12 cellular contexts compared by ENCODE assay signal in the genomic region with DNA sequence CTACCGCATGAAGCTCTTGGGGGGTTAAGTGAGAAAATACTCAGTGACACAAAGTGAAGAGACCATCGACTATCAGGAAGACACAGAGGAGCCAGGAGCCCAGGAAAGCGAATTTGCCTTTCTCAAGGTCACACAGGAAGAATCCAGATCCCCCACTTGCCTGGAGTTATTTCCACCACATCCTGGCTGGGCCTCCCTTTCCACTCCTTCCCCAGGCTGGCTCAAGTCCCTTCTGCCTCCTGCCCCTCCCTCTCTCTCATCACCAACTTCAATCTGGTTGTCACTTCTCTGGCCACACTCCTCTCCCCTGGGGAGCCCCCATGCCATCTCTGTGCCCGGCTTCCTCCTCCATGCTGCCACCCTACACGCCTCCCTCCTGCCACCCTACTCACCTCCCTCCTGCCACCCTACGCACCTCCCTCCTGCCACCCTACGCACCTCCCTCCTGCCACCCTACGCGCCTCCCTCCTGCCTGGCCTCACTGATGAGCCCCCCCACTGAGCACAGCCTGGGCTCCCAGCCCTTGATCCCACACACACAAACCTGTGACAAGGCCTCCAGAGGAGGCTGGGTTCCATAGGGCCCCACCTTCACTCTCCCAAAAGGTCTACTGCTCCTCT. TPM values are rescaled to one million over a fixed set of nuclear protein-coding genes. Genes with fewer than 3 reads are reported as not detected.
DNase-seq lines count a peak whose midpoint lies in the region; ATAC-seq and TF ChIP-seq lines count a peak whose summit lies in the region.
"Had no signal": no experiment of that assay in that cellular context is flagged by ENCODE, and none has a peak within 500 bp of the region (broad histone marks: within the 10 kb centered on the region; RNA-seq: fewer than 3 reads in every experiment).

No MANE protein-coding gene starts in this region.

- H3K4me3 ChIP-seq in mesendoderm (ENCODE audit: low read length) (no peak overlapping the region), upper lobe of left lung (peak overlapping the region in 1 of 4 donors; percentile 1)
- H3K4me3 ChIP-seq in effector memory CD4-positive, alpha-beta T cell (ENCODE audit: insufficient read depth, low read depth, low read length, poor library complexity, severe bottlenecking): no peak overlapping the region
- H3K4me3 ChIP-seq: heart left ventricle, vagina had no signal

- peak overlapping the region; percentile 28 for H3K56ac ChIP-seq in mesendoderm (ENCODE audit: low read length)

- TF ChIP-seq EP300 in upper lobe of left lung (IDR thresholded peaks at IDR 0.05): no peak

- WGBS in mesendoderm (ENCODE audit: extremely low coverage, insufficient coverage, low lambda C conversion rate): no CpG with 5 or more reads among the region's 9 CpGs
- 84 to 91% methylated on average over 9 of the region's 9 CpGs for WGBS in upper lobe of left lung, 2 donors

- peaks cover 27% of the 10 kb centered on the region for H3K4me1 Mint-ChIP-seq in activated T-helper 17 cell treated with anti-CD3 and anti-CD28 coated beads, Interleukin-2, amount 50 U/mL, for 72 hours

- no peak overlapping the region for H2BK15ac ChIP-seq in mesendoderm (replicated peaks; ENCODE audit: low read depth)

- H4K5ac ChIP-seq in mesendoderm (ENCODE audit: low read length): no peak overlapping the region

- no peaks in the 10 kb centered on the region for H3K27me3 Mint-ChIP-seq in activated T-helper 17 cell treated with anti-CD3 and anti-CD28 coated beads, Interleukin-2, amount 50 U/mL, for 72 hours

- TF ChIP-seq CTCF in upper lobe of left lung (IDR thresholded peaks at IDR 0.05): no peak

- no peak overlapping the region for H3K4me2 ChIP-seq in mesendoderm (ENCODE audit: low read length)

- H3K36me3 ChIP-seq in mesendoderm (ENCODE audit: control insufficient read depth, insufficient read depth, low read length): no peaks in the 10 kb centered on the region
- no peaks in the 10 kb centered on the region for H3K36me3 ChIP-seq in upper lobe of left lung
- no peaks in the 10 kb centered on the region for H3K36me3 ChIP-seq in effector memory CD4-positive, alpha-beta T cell (ENCODE audit: control insufficient read depth, insufficient read depth, low read length)
- H3K36me3 ChIP-seq: heart left ventricle, vagina had no signal

- H3K27ac ChIP-seq in mesendoderm (ENCODE audit: low read depth, low read length) (no peak overlapping the region), upper lobe of left lung (peak overlapping the region; percentile 32 to 63 (median 60))
- H3K27ac ChIP-seq in effector memory CD4-positive, alpha-beta T cell (ENCODE audit: insufficient read depth, low read length, poor library complexity, severe bottlenecking): no peak overlapping the region

- H3K27ac Mint-ChIP-seq in activated T-helper 17 cell treated with anti-CD3 and anti-CD28 coated beads, Interleukin-2, amount 50 U/mL, for 72 hours: peak overlapping the region; percentile 34

- peaks cover 28% of the 10 kb centered on the region for H3K79me2 ChIP-seq in mesendoderm (ENCODE audit: control insufficient read depth, insufficient read depth, low read length)

- H3K27me3 ChIP-seq in mesendoderm (ENCODE audit: insufficient read depth, low read length, poor library complexity) (no peaks in the 10 kb centered on the region), upper lobe of left lung (no peaks in the 10 kb centered on the region)
- H3K27me3 ChIP-seq in effector memory CD4-positive, alpha-beta T cell (replicated peaks; ENCODE audit: control insufficient read depth, insufficient read depth, low read length, poor library complexity, severe bottlenecking): no peaks in the 10 kb centered on the region
- H3K27me3 ChIP-seq: heart left ventricle, vagina had no signal

- no peak overlapping the region for H2AK5ac ChIP-seq in mesendoderm (ENCODE audit: low read length)

- H3K9ac ChIP-seq in mesendoderm (ENCODE audit: low read length): no peak overlapping the region

- no peaks in the 10 kb centered on the region for H3K36me3 Mint-ChIP-seq in activated T-helper 17 cell treated with anti-CD3 and anti-CD28 coated beads, Interleukin-2, amount 50 U/mL, for 72 hours (ENCODE audit: low read depth)

- H3K4me3 Mint-ChIP-seq in activated T-helper 17 cell treated with anti-CD3 and anti-CD28 coated beads, Interleukin-2, amount 50 U/mL, for 72 hours: no peak overlapping the region

- no peak overlapping the region for H4K8ac ChIP-seq in mesendoderm (ENCODE audit: low read depth, low read length)

- no peak overlapping the region for H3K4ac ChIP-seq in mesendoderm (ENCODE audit: low read depth, low read length)

- H3K23ac ChIP-seq in mesendoderm (ENCODE audit: low read length): no peak overlapping the region

- H3K79me1 ChIP-seq in mesendoderm (ENCODE audit: low read length): peaks cover 4% of the 10 kb centered on the region

- no peaks in the 10 kb centered on the region for H3K9me3 Mint-ChIP-seq in activated T-helper 17 cell treated with anti-CD3 and anti-CD28 coated beads, Interleukin-2, amount 50 U/mL, for 72 hours

- no peak for ATAC-seq in Right ventricle myocardium superior (ENCODE audit: poor library complexity)
- ATAC-seq in Right ventricle myocardium inferior: no peak
- no peak for ATAC-seq in activated T-helper 17 cell treated with anti-CD3 and anti-CD28 coated beads, Interleukin-2, amount 50 U/mL, for 72 hours (replicated peaks)
- no peak for ATAC-seq in upper lobe of left lung (ENCODE audit: low FRiP score in 2 of 2)
- ATAC-seq: heart left ventricle, right cardiac atrium had no signal

- peak; percentile 10 for DNase-seq in Right ventricle myocardium superior
- no peak for DNase-seq in Right ventricle myocardium inferior (ENCODE audit: missing footprints)
- DNase-seq in mesendoderm: no peak
- no peak for DNase-seq in upper lobe of left lung
- DNase-seq in SW480 (ENCODE audit: low spot score): no peak
- DNase-seq in middle frontal gyrus (ENCODE audit: extremely low spot score, low spot score): no peak
- no peak for DNase-seq in effector memory CD4-positive, alpha-beta T cell

- H3K4me1 ChIP-seq in mesendoderm (ENCODE audit: control insufficient read depth, low read depth, low read length): peaks cover 18% of the 10 kb centered on the region
- peaks cover 43 to 61% (median 56%) of the 10 kb centered on the region in 4 donors for H3K4me1 ChIP-seq in upper lobe of left lung
- peaks cover 7% of the 10 kb centered on the region for H3K4me1 ChIP-seq in effector memory CD4-positive, alpha-beta T cell (ENCODE audit: control insufficient read depth, insufficient read depth, low read length, poor library complexity, severe bottlenecking)

- no peak overlapping the region for H3K18ac ChIP-seq in mesendoderm (ENCODE audit: low read length)

- H2BK120ac ChIP-seq in mesendoderm (ENCODE audit: low read depth, low read length): no peak overlapping the region

- H3K9me3 ChIP-seq in upper lobe of left lung: no peaks in the 10 kb centered on the region
- no peaks in the 10 kb centered on the region for H3K9me3 ChIP-seq in effector memory CD4-positive, alpha-beta T cell (ENCODE audit: control insufficient read depth, low read length)
- H3K9me3 ChIP-seq: heart left ventricle, vagina had no signal

- no peak for TF ChIP-seq POLR2A in upper lobe of left lung (IDR thresholded peaks at IDR 0.05)

- no peak overlapping the region for H2BK5ac ChIP-seq in mesendoderm (ENCODE audit: low read length)

- intact Hi-C loops in Right ventricle myocardium superior (cut with DNase I) (no loop called here), Right ventricle myocardium inferior (cut with DNase I) (no loop called here)

RNA-seq across cellular contexts. Expression of a gene that starts 6.3 kb away (rescaled TPM):
- total RNA-seq in Right ventricle myocardium superior (not detected), Right ventricle myocardium inferior (0.46 TPM), upper lobe of left lung (100 to 1,000 TPM; 153 to 594 (median 346) TPM)
- total RNA-seq in activated T-helper 17 cell treated with anti-CD3 and anti-CD28 coated beads, Interleukin-2, amount 50 U/mL, for 72 hours: 1 to 10 TPM in 1 of 2 donors, not detected in 1; 1.6 TPM
- polyA plus RNA-seq in mesendoderm (2013, experiment 1 of 2): 71.7 TPM
- 73.4 TPM for polyA plus RNA-seq in mesendoderm (2013, experiment 2 of 2)
- total RNA-seq: T-helper 1 cell treated with Interleukin-12 subunit alpha and Interleukin-12 subunit beta and Interleukin-4 antibody, amounts not matched to agents 30 ng/mL and 1 ng/mL, for 36 hours had no signal

RNA-seq across cellular contexts. Expression of a gene that starts 14.9 kb away (rescaled TPM):
- total RNA-seq in Right ventricle myocardium superior: 23.2 TPM
- total RNA-seq in Right ventricle myocardium inferior: 34.3 TPM
- under 1 TPM; 0.56 to 0.61 TPM for total RNA-seq in activated T-helper 17 cell treated with anti-CD3 and anti-CD28 coated beads, Interleukin-2, amount 50 U/mL, for 72 hours
- polyA plus RNA-seq in mesendoderm (2013, experiment 1 of 2): 16.5 TPM
- 15.5 TPM for polyA plus RNA-seq in mesendoderm (2013, experiment 2 of 2)
- total RNA-seq in upper lobe of left lung: 100 to 1,000 TPM in 5 of 6 donors, 10 to 100 TPM in 1; 84.9 to 207 (median 150) TPM

RNA-seq across cellular contexts. Expression of a gene that starts 27.1 kb away (rescaled TPM):
- 47.9 TPM for total RNA-seq in Right ventricle myocardium superior
- total RNA-seq in Right ventricle myocardium inferior: 59.8 TPM
- total RNA-seq in activated T-helper 17 cell treated with anti-CD3 and anti-CD28 coated beads, Interleukin-2, amount 50 U/mL, for 72 hours: 10 to 100 TPM; 42.1 to 74.1 TPM
- polyA plus RNA-seq in mesendoderm (2013, experiment 1 of 2): 87.0 TPM
- 84.9 TPM for polyA plus RNA-seq in mesendoderm (2013, experiment 2 of 2)
- total RNA-seq in upper lobe of left lung: 100 to 1,000 TPM; 140 to 425 (median 202) TPM

RNA-seq across cellular contexts. Expression of a gene that starts 58.5 kb away (rescaled TPM):
- 0.22 TPM for total RNA-seq in Right ventricle myocardium superior
- 0.49 TPM for total RNA-seq in Right ventricle myocardium inferior
- total RNA-seq in activated T-helper 17 cell treated with anti-CD3 and anti-CD28 coated beads, Interleukin-2, amount 50 U/mL, for 72 hours: not detected
- 23.2 TPM for polyA plus RNA-seq in mesendoderm (2013, experiment 1 of 2)
- polyA plus RNA-seq in mesendoderm (2013, experiment 2 of 2): 22.0 TPM
- total RNA-seq in upper lobe of left lung: 1 to 10 TPM in 5 of 6 donors, not detected in 1; 1.1 to 4.8 (median 2.1) TPM
- total RNA-seq: T-helper 1 cell treated with Interleukin-12 subunit alpha and Interleukin-12 subunit beta and Interleukin-4 antibody, amounts not matched to agents 30 ng/mL and 1 ng/mL, for 36 hours had no signal

Comparison
In these comparisons a context has a peak if more than half of its experiments do, and no peak if none do; other contexts are left out.
1. H3K27ac ChIP-seq: peak in upper lobe of left lung (4 of 4); none in mesendoderm (single experiment) and effector memory CD4-positive, alpha-beta T cell (single experiment).
2. RNA of a gene that starts 6.3 kb away (total RNA-seq): 153 to 594 TPM in upper lobe of left lung; 1.6 TPM in activated T-helper 17 cell treated with anti-CD3 and anti-CD28 coated beads, Interleukin-2, amount 50 U/mL, for 72 hours, 0.46 TPM in Right ventricle myocardium inferior (single experiment) and not detected in Right ventricle myocardium superior (single experiment); every median in the first group is over 10 times any median in the second.
3. RNA of a gene that starts 14.9 kb away (total RNA-seq): 84.9 to 207 TPM in upper lobe of left lung, 34.3 TPM in Right ventricle myocardium inferior (single experiment) and 23.2 TPM in Right ventricle myocardium superior (single experiment); 0.56 to 0.61 TPM in activated T-helper 17 cell treated with anti-CD3 and anti-CD28 coated beads, Interleukin-2, amount 50 U/mL, for 72 hours; every median in the first group is over 10 times any median in the second.